Comparison of ENCODE assay signal across 21 cellular contexts in genomic region chr5:2848634-2849033, GRCh38.
DNase-seq lines count a peak whose midpoint lies in the region; ATAC-seq and TF ChIP-seq lines count a peak whose summit lies in the region.
"Had no signal": no experiment of that assay in that cellular context is flagged by ENCODE, and none has a peak within 500 bp of the region (broad histone marks: within the 10 kb centered on the region; RNA-seq: fewer than 3 reads in every experiment).

No MANE protein-coding gene starts in this region.

- H3K9me3 ChIP-seq in breast epithelium = no peaks in the 10 kb centered on the region
- H3K9me3 ChIP-seq: ovary, SJCRH30, suprapubic skin had no signal

- DNase-seq in HT-29 (ENCODE audit: low spot score) (peak; percentile 53), breast epithelium (ENCODE audit: low spot score in 2 of 2) (no peak), medulla oblongata (ENCODE audit: extremely low spot score) (peak; percentile 18), DMS53 treated with DMSO at 0.1 percent for 48 hours (lab: John Stamatoyannopoulos, UW; ENCODE audit: unreplicated experiment) (no peak), DMS 273 (lab: John Stamatoyannopoulos, UW; ENCODE audit: unreplicated experiment) (no peak), WTC11 (ENCODE audit: low spot score) (no peak), dermis blood vessel endothelial cell (no peak)
- DNase-seq: activated CD4-positive, alpha-beta T cell treated with anti-CD3 and anti-CD28 coated beads for 1 hour; activated effector memory CD4-positive, alpha-beta T cell treated with Interleukin-2 at 50 U/mL for 16 hours; central memory CD4-positive, alpha-beta T cell; Kasumi-1; NCI-H1436; NCI-H446; ovary; SJCRH30; small intestine; stimulated activated CD4-positive, alpha-beta T cell treated with anti-CD3 and anti-CD28 coated beads, Interleukin-4, amount 100 ng/mL, for 4 hours; stimulated activated CD8-positive, alpha-beta memory T cell treated with anti-CD3 and anti-CD28 coated beads, Interleukin-4, amount 100 ng/mL, for 48 hours had no signal

- H3K36me3 ChIP-seq in breast epithelium = no peaks in the 10 kb centered on the region
- H3K36me3 ChIP-seq: ovary, SJCRH30, suprapubic skin had no signal

- H3K27ac ChIP-seq in C4-2B (no peak overlapping the region), breast epithelium (no peak overlapping the region)
- H3K27ac ChIP-seq: ovary, SJCRH30, suprapubic skin had no signal

- CTCF ChIA-PET in WTC11 (lab: Charles Lee) = interaction anchor here (0.8 to 1.1 kb wide), 2 partner anchors 16 to 273 kb away, joined by 3 read pairs; no protein-coding TSS in a partner anchor

- H3K4me1 ChIP-seq in breast epithelium = no peaks in the 10 kb centered on the region
- H3K4me1 ChIP-seq: SJCRH30, suprapubic skin had no signal

- H3K27ac Mint-ChIP-seq in WTC11 = no peak overlapping the region

- H3K27me3 ChIP-seq in breast epithelium = no peaks in the 10 kb centered on the region
- H3K27me3 ChIP-seq: ovary, SJCRH30, suprapubic skin had no signal

- H3K27me3 Mint-ChIP-seq in WTC11 (ENCODE audit: low read depth) = no peaks in the 10 kb centered on the region; the same call in 1 of the 2 replicates

- ATAC-seq in WTC11 = no peak
- ATAC-seq: left lobe of liver had no signal

- POLR2A ChIA-PET in WTC11 (lab: Charles Lee) = no interaction called here

- H3K4me3 Mint-ChIP-seq in WTC11 = no peak overlapping the region

- H3K4me3 ChIP-seq in breast epithelium = no peak overlapping the region
- H3K4me3 ChIP-seq: ovary, SJCRH30, suprapubic skin had no signal

- TF ChIP-seq POLR2A in breast epithelium (IDR thresholded peaks at IDR 0.05) = no peak

- no peaks in the 10 kb centered on the region for H3K9me3 Mint-ChIP-seq in WTC11

- no peaks in the 10 kb centered on the region for H3K4me1 Mint-ChIP-seq in WTC11

- intact Hi-C loops in breast epithelium (cut with DNase I; ENCODE audit: low total_unique reads) = no loop called here

- TF ChIP-seq CTCF in C4-2B (conservative IDR thresholded peaks at IDR 0.05) (peak; percentile 43), breast epithelium (IDR thresholded peaks at IDR 0.05) (peak; percentile 15 to 41 (median 24)), WTC11 (IDR thresholded peaks at IDR 0.05) (no peak)

- H3K36me3 Mint-ChIP-seq in WTC11 = no peaks in the 10 kb centered on the region

TF ChIP-seq in WTC11, 78 proteins besides CTCF, POLR2A, EP300 and RAD21:
- no peak for TF ChIP-seq MYBL2 (CRISPR knock-in tag; IDR thresholded peaks at IDR 0.05)
- TF ChIP-seq TEAD4 (CRISPR knock-in tag; IDR thresholded peaks at IDR 0.05) = no peak
- no peak for TF ChIP-seq IRF1 (CRISPR knock-in tag; IDR thresholded peaks at IDR 0.05)
- no peak for TF ChIP-seq TP53 (CRISPR knock-in tag; IDR thresholded peaks at IDR 0.05)
- no peak for TF ChIP-seq TEAD1 (CRISPR knock-in tag; IDR thresholded peaks at IDR 0.05)
- no peak for TF ChIP-seq GRHL2 (CRISPR knock-in tag; IDR thresholded peaks at IDR 0.05; ENCODE audit: insufficient replicate concordance, severe bottlenecking)
- TF ChIP-seq GTF2I (CRISPR knock-in tag; conservative IDR thresholded peaks at IDR 0.05) = no peak
- TF ChIP-seq CDX4 (CRISPR knock-in tag; IDR thresholded peaks at IDR 0.05; ENCODE audit: borderline replicate concordance) = no peak
- no peak for TF ChIP-seq NFE2L1 (CRISPR knock-in tag; IDR thresholded peaks at IDR 0.05)
- TF ChIP-seq SOX15 (CRISPR knock-in tag; IDR thresholded peaks at IDR 0.05) = no peak
- no peak for TF ChIP-seq RORB (CRISPR knock-in tag; IDR thresholded peaks at IDR 0.05)

Comparison
In these comparisons a context has a peak if more than half of its experiments do, and no peak if none do; other contexts are left out.
1. DNase-seq: peak in HT-29 (single experiment) and medulla oblongata (single experiment); none in breast epithelium (0 of 2), DMS53 treated with DMSO at 0.1 percent for 48 hours (single experiment), DMS 273 (single experiment), WTC11 (single experiment) and dermis blood vessel endothelial cell (single experiment).